18 cellular contexts compared by ENCODE assay signal in genomic region chr7:51295435-51296269, GRCh38. TPM values are rescaled to one million over a fixed set of nuclear protein-coding genes. Genes with fewer than 3 reads are reported as not detected.
DNase-seq lines count a peak whose midpoint lies in the region; ATAC-seq and TF ChIP-seq lines count a peak whose summit lies in the region.
"Had no signal": no experiment of that assay in that cellular context is flagged by ENCODE, and none has a peak within 500 bp of the region (broad histone marks: within the 10 kb centered on the region; RNA-seq: fewer than 3 reads in every experiment).

No MANE protein-coding gene starts in this region.

- ATAC-seq in Right ventricle myocardium inferior, result peak; percentile 30
- peak; percentile 45 to 52 for ATAC-seq in right cardiac atrium
- no peak for ATAC-seq in HG03135 (IDR thresholded peaks at IDR 0.05; ENCODE audit: unreplicated experiment)

- no peak overlapping the region for H2AK5ac ChIP-seq in mesendoderm (ENCODE audit: low read length)

- intact Hi-C loops in Right ventricle myocardium inferior (cut with DNase I), result no loop called here
- intact Hi-C loops in cardiac septum (cut with DNase I), result no loop called here
- intact Hi-C loops in right cardiac atrium (cut with DNase I), result loop anchor here in 1 of 4 donors (10.0 kb wide), 1 partner anchor 59 kb away; no protein-coding TSS in a partner anchor

- no peak overlapping the region for H3K9ac ChIP-seq in mesendoderm (ENCODE audit: low read length)
- H3K9ac ChIP-seq: neural progenitor cell had no signal

- H2BK120ac ChIP-seq in mesendoderm (ENCODE audit: low read depth, low read length), result no peak overlapping the region

- no peak overlapping the region for H4K5ac ChIP-seq in mesendoderm (ENCODE audit: low read length)

- H3K4ac ChIP-seq in mesendoderm (ENCODE audit: low read depth, low read length), result no peak overlapping the region

- no peaks in the 10 kb centered on the region for H3K27me3 ChIP-seq in right cardiac atrium (ENCODE audit: control insufficient read depth, insufficient read depth)
- no peaks in the 10 kb centered on the region for H3K27me3 ChIP-seq in mesendoderm (ENCODE audit: insufficient read depth, low read length, poor library complexity)
- H3K27me3 ChIP-seq: ascending aorta, neural progenitor cell had no signal

- TF ChIP-seq CTCF in VCaP (conservative IDR thresholded peaks at IDR 0.05), result no peak
- TF ChIP-seq CTCF in type B pancreatic cell (conservative IDR thresholded peaks at IDR 0.05), result no peak

- H3K4me1 Mint-ChIP-seq in type B pancreatic cell (ENCODE audit: unreplicated experiment), result peaks cover 5% of the 10 kb centered on the region
- H3K4me1 Mint-ChIP-seq: mesothelial cell of epicardium, neural progenitor cell had no signal

- no peak overlapping the region for H2BK5ac ChIP-seq in mesendoderm (ENCODE audit: low read length)

- no peak overlapping the region for H3K23ac ChIP-seq in mesendoderm (ENCODE audit: low read length)

- peak overlapping the region; percentile 58 for H3K27ac Mint-ChIP-seq in type B pancreatic cell
- H3K27ac Mint-ChIP-seq: activated naive CD4-positive, alpha-beta T cell treated with anti-CD3 and anti-CD28 coated beads for 36 hours; mesothelial cell of epicardium; neural progenitor cell had no signal

- H3K56ac ChIP-seq in mesendoderm (ENCODE audit: low read length), result no peak overlapping the region

- H3K36me3 ChIP-seq in mesendoderm (ENCODE audit: control insufficient read depth, insufficient read depth, low read length), result no peaks in the 10 kb centered on the region
- H3K36me3 ChIP-seq: ascending aorta, neural progenitor cell had no signal

- H2BK15ac ChIP-seq in mesendoderm (replicated peaks; ENCODE audit: low read depth), result no peak overlapping the region

- no peaks in the 10 kb centered on the region for H3K27me3 Mint-ChIP-seq in type B pancreatic cell

- H3K9me3 ChIP-seq in right cardiac atrium (ENCODE audit: control insufficient read depth, low read length), result no peaks in the 10 kb centered on the region
- H3K9me3 ChIP-seq: ascending aorta had no signal

- WGBS in right cardiac atrium, result 41% methylated on average over 3 of the region's 3 CpGs
- no CpG with 5 or more reads among the region's 3 CpGs for WGBS in mesendoderm (ENCODE audit: extremely low coverage, insufficient coverage, low lambda C conversion rate)

- H3K4me2 ChIP-seq in mesendoderm (ENCODE audit: low read length), result no peak overlapping the region
- H3K4me2 ChIP-seq: neural progenitor cell had no signal

- H3K4me3 ChIP-seq in right cardiac atrium (ENCODE audit: low read length) (no peak overlapping the region), mesendoderm (ENCODE audit: low read length) (no peak overlapping the region)
- H3K4me3 ChIP-seq: ascending aorta, neural progenitor cell had no signal

- H3K79me1 ChIP-seq in mesendoderm (ENCODE audit: low read length), result no peaks in the 10 kb centered on the region

- peak overlapping the region; percentile 55 for H3K27ac ChIP-seq in VCaP
- H3K27ac ChIP-seq in right cardiac atrium (ENCODE audit: low read length), result peak overlapping the region; percentile 78
- H3K27ac ChIP-seq in mesendoderm (ENCODE audit: low read depth, low read length), result no peak overlapping the region
- H3K27ac ChIP-seq: ascending aorta, neural progenitor cell had no signal

- H4K8ac ChIP-seq in mesendoderm (ENCODE audit: low read depth, low read length), result no peak overlapping the region

- peaks cover 4% of the 10 kb centered on the region for H3K36me3 Mint-ChIP-seq in type B pancreatic cell
- H3K36me3 Mint-ChIP-seq: mesothelial cell of epicardium, neural progenitor cell had no signal

- no peak overlapping the region for H3K18ac ChIP-seq in mesendoderm (ENCODE audit: low read length)

- no peak for DNase-seq in Right ventricle myocardium inferior (ENCODE audit: missing footprints)
- DNase-seq in cardiac septum (ENCODE audit: low spot score), result no peak
- no peak for DNase-seq in right cardiac atrium
- no peak for DNase-seq in type B pancreatic cell (ENCODE audit: extremely low spot score, unreplicated experiment)
- DNase-seq in activated CD4-positive, alpha-beta T cell treated with anti-CD3 and anti-CD28 coated beads for 1 hour, result no peak
- DNase-seq in mesendoderm, result no peak
- DNase-seq: ACHN; activated CD4-positive, alpha-beta T cell treated with anti-CD3 and anti-CD28 coated beads, Interleukin-2, amount 50 U/mL, for 4 hours; activated naive CD4-positive, alpha-beta T cell treated with anti-CD3 and anti-CD28 coated beads for 36 hours; DND-41; hypothalamus; stimulated activated naive CD4-positive, alpha-beta T cell; SW 1271 had no signal

- H3K4me1 ChIP-seq in right cardiac atrium (ENCODE audit: control insufficient read depth, insufficient read depth, low read length) (no peaks in the 10 kb centered on the region), mesendoderm (ENCODE audit: control insufficient read depth, low read depth, low read length) (no peaks in the 10 kb centered on the region)
- H3K4me1 ChIP-seq: ascending aorta had no signal

- no peaks in the 10 kb centered on the region for H3K9me3 Mint-ChIP-seq in type B pancreatic cell
- H3K9me3 Mint-ChIP-seq: activated naive CD4-positive, alpha-beta T cell treated with anti-CD3 and anti-CD28 coated beads for 36 hours; mesothelial cell of epicardium; neural progenitor cell had no signal

- no peak overlapping the region for H3K4me3 Mint-ChIP-seq in type B pancreatic cell
- H3K4me3 Mint-ChIP-seq: activated naive CD4-positive, alpha-beta T cell treated with anti-CD3 and anti-CD28 coated beads for 36 hours; mesothelial cell of epicardium; neural progenitor cell had no signal

- no peaks in the 10 kb centered on the region for H3K79me2 ChIP-seq in mesendoderm (ENCODE audit: control insufficient read depth, insufficient read depth, low read length)

RNA-seq across cellular contexts. Expression of gene COBL, which starts 21.0 kb away (rescaled TPM):
- total RNA-seq in Right ventricle myocardium inferior (88.3 TPM), cardiac septum (109 TPM), right cardiac atrium (10 to 100 TPM; 45.9 to 56.5 (median 54.7) TPM), type B pancreatic cell (ENCODE audit: low replicate concordance) (25.7 and 47.1 TPM in 2 replicates)
- 27.0 TPM for polyA plus RNA-seq in right cardiac atrium
- polyA plus RNA-seq in mesendoderm (2013, experiment 1 of 2), result 6.7 TPM
- 7.5 TPM for polyA plus RNA-seq in mesendoderm (2013, experiment 2 of 2)
- total RNA-seq: activated naive CD4-positive, alpha-beta T cell treated with anti-CD3 and anti-CD28 coated beads for 36 hours had no signal
